Comparison of ENCODE assay signal across 1 cellular context in the genomic region with DNA sequence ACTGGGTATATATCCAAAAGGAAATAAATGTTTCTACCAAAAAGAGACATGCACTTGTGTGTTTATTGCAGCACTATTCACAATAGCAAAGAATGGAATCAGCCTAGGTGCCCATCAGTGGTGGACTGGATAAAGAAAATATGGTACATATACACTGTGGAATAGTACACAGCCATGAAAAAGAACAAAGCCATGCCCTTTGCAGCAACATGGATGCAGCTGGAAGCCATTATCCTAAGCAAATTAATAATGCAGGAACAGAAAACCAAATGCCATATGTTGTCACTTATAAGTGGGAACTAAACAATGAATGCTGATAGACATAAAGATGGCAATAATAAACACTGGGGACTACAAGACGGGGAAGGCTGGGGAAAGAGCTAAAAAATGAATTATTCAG.
TF ChIP-seq lines count a peak whose summit lies in the region.

No MANE protein-coding gene starts in this region.

TF ChIP-seq in GM12878, 131 proteins besides CTCF, POLR2A, EP300 and RAD21 (continued from another document):
- TF ChIP-seq, protein P1, sequence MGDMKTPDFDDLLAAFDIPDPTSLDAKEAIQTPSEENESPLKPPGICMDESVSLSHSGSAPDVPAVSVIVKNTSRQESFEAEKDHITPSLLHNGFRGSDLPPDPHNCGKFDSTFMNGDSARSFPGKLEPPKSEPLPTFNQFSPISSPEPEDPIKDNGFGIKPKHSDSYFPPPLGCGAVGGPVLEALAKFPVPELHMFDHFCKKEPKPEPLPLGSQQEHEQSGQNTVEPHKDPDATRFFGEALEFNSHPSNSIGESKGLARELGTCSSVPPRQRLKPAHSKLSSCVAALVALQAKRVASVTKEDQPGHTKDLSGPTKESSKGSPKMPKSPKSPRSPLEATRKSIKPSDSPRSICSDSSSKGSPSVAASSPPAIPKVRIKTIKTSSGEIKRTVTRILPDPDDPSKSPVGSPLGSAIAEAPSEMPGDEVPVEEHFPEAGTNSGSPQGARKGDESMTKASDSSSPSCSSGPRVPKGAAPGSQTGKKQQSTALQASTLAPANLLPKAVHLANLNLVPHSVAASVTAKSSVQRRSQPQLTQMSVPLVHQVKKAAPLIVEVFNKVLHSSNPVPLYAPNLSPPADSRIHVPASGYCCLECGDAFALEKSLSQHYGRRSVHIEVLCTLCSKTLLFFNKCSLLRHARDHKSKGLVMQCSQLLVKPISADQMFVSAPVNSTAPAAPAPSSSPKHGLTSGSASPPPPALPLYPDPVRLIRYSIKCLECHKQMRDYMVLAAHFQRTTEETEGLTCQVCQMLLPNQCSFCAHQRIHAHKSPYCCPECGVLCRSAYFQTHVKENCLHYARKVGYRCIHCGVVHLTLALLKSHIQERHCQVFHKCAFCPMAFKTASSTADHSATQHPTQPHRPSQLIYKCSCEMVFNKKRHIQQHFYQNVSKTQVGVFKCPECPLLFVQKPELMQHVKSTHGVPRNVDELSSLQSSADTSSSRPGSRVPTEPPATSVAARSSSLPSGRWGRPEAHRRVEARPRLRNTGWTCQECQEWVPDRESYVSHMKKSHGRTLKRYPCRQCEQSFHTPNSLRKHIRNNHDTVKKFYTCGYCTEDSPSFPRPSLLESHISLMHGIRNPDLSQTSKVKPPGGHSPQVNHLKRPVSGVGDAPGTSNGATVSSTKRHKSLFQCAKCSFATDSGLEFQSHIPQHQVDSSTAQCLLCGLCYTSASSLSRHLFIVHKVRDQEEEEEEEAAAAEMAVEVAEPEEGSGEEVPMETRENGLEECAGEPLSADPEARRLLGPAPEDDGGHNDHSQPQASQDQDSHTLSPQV (IDR thresholded peaks at IDR 0.05) = no peak
